Comparison of ENCODE assay signal across 1 cellular context in the genomic region with DNA sequence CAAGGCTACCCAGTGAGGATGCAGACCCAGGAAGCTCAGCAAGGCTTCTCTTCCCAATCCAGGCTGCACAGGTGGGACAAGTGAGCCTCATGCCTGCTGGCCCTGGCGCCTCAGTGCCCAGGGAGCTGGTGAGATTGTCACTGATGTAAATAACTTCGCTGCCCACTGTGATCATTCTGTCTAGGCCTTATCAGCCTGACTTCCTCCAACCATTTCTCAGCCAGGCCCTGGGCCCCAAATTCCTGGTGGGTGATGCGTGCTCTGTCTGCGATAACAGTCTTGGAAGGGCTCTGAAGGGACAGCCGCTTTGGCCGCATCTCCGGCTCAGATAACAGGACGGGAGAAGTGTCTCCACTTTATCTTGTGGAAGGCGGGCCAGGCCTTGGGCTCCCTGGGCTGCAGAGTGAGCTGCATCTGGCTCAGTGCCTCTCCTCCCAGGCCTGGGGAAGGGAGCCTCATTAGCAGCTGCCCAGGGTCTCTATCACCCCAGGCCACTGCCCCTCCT.
A peak's percentile ranks its signal among the peaks of the same experiment; 100 is the strongest.
TF ChIP-seq lines count a peak whose summit lies in the region.

No MANE protein-coding gene starts in this region.

TF ChIP-seq in K562, 482 proteins besides CTCF, POLR2A, EP300 and RAD21 (continued from another document and continues in another):
- TF ChIP-seq, protein P1, sequence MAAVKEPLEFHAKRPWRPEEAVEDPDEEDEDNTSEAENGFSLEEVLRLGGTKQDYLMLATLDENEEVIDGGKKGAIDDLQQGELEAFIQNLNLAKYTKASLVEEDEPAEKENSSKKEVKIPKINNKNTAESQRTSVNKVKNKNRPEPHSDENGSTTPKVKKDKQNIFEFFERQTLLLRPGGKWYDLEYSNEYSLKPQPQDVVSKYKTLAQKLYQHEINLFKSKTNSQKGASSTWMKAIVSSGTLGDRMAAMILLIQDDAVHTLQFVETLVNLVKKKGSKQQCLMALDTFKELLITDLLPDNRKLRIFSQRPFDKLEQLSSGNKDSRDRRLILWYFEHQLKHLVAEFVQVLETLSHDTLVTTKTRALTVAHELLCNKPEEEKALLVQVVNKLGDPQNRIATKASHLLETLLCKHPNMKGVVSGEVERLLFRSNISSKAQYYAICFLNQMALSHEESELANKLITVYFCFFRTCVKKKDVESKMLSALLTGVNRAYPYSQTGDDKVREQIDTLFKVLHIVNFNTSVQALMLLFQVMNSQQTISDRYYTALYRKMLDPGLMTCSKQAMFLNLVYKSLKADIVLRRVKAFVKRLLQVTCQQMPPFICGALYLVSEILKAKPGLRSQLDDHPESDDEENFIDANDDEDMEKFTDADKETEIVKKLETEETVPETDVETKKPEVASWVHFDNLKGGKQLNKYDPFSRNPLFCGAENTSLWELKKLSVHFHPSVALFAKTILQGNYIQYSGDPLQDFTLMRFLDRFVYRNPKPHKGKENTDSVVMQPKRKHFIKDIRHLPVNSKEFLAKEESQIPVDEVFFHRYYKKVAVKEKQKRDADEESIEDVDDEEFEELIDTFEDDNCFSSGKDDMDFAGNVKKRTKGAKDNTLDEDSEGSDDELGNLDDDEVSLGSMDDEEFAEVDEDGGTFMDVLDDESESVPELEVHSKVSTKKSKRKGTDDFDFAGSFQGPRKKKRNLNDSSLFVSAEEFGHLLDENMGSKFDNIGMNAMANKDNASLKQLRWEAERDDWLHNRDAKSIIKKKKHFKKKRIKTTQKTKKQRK (IDR thresholded peaks at IDR 0.05; ENCODE audit: borderline replicate concordance, low read depth, low read length): no peak
- TF ChIP-seq, protein P2, sequence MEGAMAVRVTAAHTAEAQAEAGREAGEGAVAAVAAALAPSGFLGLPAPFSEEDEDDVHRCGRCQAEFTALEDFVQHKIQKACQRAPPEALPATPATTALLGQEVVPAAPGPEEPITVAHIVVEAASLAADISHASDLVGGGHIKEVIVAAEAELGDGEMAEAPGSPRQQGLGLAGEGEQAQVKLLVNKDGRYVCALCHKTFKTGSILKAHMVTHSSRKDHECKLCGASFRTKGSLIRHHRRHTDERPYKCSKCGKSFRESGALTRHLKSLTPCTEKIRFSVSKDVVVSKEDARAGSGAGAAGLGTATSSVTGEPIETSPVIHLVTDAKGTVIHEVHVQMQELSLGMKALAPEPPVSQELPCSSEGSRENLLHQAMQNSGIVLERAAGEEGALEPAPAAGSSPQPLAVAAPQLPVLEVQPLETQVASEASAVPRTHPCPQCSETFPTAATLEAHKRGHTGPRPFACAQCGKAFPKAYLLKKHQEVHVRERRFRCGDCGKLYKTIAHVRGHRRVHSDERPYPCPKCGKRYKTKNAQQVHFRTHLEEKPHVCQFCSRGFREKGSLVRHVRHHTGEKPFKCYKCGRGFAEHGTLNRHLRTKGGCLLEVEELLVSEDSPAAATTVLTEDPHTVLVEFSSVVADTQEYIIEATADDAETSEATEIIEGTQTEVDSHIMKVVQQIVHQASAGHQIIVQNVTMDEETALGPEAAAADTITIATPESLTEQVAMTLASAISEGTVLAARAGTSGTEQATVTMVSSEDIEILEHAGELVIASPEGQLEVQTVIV (CRISPR knock-in tag; IDR thresholded peaks at IDR 0.05; ENCODE audit: borderline replicate concordance): no peak
- TF ChIP-seq SP2 (IDR thresholded peaks at IDR 0.05; ENCODE audit: extremely low read depth, low read depth, low read length, poor library complexity, severe bottlenecking): no peak
- TF ChIP-seq, protein P3, sequence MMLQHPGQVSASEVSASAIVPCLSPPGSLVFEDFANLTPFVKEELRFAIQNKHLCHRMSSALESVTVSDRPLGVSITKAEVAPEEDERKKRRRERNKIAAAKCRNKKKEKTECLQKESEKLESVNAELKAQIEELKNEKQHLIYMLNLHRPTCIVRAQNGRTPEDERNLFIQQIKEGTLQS (IDR thresholded peaks at IDR 0.05): peak; percentile 72; the same call in 1 of the 2 replicates
- TF ChIP-seq, protein P3 (CRISPR knock-in tag; conservative IDR thresholded peaks at IDR 0.05): no peak
- no peak for TF ChIP-seq ZNF134 (CRISPR knock-in tag; conservative IDR thresholded peaks at IDR 0.05)
- TF ChIP-seq, protein P4, sequence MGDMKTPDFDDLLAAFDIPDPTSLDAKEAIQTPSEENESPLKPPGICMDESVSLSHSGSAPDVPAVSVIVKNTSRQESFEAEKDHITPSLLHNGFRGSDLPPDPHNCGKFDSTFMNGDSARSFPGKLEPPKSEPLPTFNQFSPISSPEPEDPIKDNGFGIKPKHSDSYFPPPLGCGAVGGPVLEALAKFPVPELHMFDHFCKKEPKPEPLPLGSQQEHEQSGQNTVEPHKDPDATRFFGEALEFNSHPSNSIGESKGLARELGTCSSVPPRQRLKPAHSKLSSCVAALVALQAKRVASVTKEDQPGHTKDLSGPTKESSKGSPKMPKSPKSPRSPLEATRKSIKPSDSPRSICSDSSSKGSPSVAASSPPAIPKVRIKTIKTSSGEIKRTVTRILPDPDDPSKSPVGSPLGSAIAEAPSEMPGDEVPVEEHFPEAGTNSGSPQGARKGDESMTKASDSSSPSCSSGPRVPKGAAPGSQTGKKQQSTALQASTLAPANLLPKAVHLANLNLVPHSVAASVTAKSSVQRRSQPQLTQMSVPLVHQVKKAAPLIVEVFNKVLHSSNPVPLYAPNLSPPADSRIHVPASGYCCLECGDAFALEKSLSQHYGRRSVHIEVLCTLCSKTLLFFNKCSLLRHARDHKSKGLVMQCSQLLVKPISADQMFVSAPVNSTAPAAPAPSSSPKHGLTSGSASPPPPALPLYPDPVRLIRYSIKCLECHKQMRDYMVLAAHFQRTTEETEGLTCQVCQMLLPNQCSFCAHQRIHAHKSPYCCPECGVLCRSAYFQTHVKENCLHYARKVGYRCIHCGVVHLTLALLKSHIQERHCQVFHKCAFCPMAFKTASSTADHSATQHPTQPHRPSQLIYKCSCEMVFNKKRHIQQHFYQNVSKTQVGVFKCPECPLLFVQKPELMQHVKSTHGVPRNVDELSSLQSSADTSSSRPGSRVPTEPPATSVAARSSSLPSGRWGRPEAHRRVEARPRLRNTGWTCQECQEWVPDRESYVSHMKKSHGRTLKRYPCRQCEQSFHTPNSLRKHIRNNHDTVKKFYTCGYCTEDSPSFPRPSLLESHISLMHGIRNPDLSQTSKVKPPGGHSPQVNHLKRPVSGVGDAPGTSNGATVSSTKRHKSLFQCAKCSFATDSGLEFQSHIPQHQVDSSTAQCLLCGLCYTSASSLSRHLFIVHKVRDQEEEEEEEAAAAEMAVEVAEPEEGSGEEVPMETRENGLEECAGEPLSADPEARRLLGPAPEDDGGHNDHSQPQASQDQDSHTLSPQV (IDR thresholded peaks at IDR 0.05): no peak
- TF ChIP-seq SIN3A (IDR thresholded peaks at IDR 0.05; ENCODE audit: borderline replicate concordance in 2 of 2, control insufficient read depth in 1 of 2, low read depth in 2 of 2, low read length in 2 of 2): no peak
- TF ChIP-seq CBX8 (IDR thresholded peaks at IDR 0.05; ENCODE audit: borderline replicate concordance, extremely low read depth, low read depth, low read length, poor library complexity, severe bottlenecking): no peak
- TF ChIP-seq ASH1L (IDR thresholded peaks at IDR 0.05; ENCODE audit: borderline replicate concordance, low read depth, partially characterized antibody): no peak
- TF ChIP-seq ZNF717 (CRISPR knock-in tag; IDR thresholded peaks at IDR 0.05): no peak
- TF ChIP-seq SLC30A9 (CRISPR knock-in tag; IDR thresholded peaks at IDR 0.05): no peak
- peak; percentile 97 for TF ChIP-seq HDAC2 (IDR thresholded peaks at IDR 0.05)
- TF ChIP-seq DNMT1 (IDR thresholded peaks at IDR 0.05): no peak
- no peak for TF ChIP-seq ZNF175 (CRISPR knock-in tag; IDR thresholded peaks at IDR 0.05; ENCODE audit: low read depth)
- TF ChIP-seq ZFX (CRISPR knock-in tag; IDR thresholded peaks at IDR 0.05): peak; percentile 85
- no peak for TF ChIP-seq RBM39 (optimal IDR thresholded peaks at IDR 0.05; ENCODE audit: low read depth, low read length)
- TF ChIP-seq ESRRA (IDR thresholded peaks at IDR 0.05; ENCODE audit: borderline replicate concordance, low read depth): peak; percentile 51; the same call in 1 of the 2 replicates
- TF ChIP-seq MTA2 (IDR thresholded peaks at IDR 0.05; ENCODE audit: low read depth): peak; percentile 85
- TF ChIP-seq ZNF79 (CRISPR knock-in tag; IDR thresholded peaks at IDR 0.05; ENCODE audit: low read depth): no peak
- peak; percentile 94 for TF ChIP-seq ATF7 (IDR thresholded peaks at IDR 0.05)
- TF ChIP-seq ZNF778 (CRISPR knock-in tag; IDR thresholded peaks at IDR 0.05): no peak
- TF ChIP-seq, protein P5, sequence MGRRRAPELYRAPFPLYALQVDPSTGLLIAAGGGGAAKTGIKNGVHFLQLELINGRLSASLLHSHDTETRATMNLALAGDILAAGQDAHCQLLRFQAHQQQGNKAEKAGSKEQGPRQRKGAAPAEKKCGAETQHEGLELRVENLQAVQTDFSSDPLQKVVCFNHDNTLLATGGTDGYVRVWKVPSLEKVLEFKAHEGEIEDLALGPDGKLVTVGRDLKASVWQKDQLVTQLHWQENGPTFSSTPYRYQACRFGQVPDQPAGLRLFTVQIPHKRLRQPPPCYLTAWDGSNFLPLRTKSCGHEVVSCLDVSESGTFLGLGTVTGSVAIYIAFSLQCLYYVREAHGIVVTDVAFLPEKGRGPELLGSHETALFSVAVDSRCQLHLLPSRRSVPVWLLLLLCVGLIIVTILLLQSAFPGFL (CRISPR knock-in tag; IDR thresholded peaks at IDR 0.05): no peak
- TF ChIP-seq SOX6 (IDR thresholded peaks at IDR 0.05): peak; percentile 90
- TF ChIP-seq EHMT2 (IDR thresholded peaks at IDR 0.05): 0 out of 2 replicates have a peak, but pooled peaks have one; percentile 36
- TF ChIP-seq, protein P6, sequence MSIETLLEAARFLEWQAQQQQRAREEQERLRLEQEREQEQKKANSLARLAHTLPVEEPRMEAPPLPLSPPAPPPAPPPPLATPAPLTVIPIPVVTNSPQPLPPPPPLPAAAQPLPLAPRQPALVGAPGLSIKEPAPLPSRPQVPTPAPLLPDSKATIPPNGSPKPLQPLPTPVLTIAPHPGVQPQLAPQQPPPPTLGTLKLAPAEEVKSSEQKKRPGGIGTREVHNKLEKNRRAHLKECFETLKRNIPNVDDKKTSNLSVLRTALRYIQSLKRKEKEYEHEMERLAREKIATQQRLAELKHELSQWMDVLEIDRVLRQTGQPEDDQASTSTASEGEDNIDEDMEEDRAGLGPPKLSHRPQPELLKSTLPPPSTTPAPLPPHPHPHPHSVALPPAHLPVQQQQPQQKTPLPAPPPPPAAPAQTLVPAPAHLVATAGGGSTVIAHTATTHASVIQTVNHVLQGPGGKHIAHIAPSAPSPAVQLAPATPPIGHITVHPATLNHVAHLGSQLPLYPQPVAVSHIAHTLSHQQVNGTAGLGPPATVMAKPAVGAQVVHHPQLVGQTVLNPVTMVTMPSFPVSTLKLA (conservative IDR thresholded peaks at IDR 0.05): peak in 1 of 2 experiments; percentile 66; a peak in 2 of 4 replicates
- TF ChIP-seq, protein P7, sequence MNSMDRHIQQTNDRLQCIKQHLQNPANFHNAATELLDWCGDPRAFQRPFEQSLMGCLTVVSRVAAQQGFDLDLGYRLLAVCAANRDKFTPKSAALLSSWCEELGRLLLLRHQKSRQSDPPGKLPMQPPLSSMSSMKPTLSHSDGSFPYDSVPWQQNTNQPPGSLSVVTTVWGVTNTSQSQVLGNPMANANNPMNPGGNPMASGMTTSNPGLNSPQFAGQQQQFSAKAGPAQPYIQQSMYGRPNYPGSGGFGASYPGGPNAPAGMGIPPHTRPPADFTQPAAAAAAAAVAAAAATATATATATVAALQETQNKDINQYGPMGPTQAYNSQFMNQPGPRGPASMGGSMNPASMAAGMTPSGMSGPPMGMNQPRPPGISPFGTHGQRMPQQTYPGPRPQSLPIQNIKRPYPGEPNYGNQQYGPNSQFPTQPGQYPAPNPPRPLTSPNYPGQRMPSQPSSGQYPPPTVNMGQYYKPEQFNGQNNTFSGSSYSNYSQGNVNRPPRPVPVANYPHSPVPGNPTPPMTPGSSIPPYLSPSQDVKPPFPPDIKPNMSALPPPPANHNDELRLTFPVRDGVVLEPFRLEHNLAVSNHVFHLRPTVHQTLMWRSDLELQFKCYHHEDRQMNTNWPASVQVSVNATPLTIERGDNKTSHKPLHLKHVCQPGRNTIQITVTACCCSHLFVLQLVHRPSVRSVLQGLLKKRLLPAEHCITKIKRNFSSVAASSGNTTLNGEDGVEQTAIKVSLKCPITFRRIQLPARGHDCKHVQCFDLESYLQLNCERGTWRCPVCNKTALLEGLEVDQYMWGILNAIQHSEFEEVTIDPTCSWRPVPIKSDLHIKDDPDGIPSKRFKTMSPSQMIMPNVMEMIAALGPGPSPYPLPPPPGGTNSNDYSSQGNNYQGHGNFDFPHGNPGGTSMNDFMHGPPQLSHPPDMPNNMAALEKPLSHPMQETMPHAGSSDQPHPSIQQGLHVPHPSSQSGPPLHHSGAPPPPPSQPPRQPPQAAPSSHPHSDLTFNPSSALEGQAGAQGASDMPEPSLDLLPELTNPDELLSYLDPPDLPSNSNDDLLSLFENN (IDR thresholded peaks at IDR 0.05; ENCODE audit: low read depth in 2 of 2, low read length in 2 of 2): peak in 1 of 2 experiments; percentile 83; a peak in 2 of 4 replicates
- peak; percentile 85 for TF ChIP-seq MTA1 (IDR thresholded peaks at IDR 0.05; ENCODE audit: borderline replicate concordance)
- no peak for TF ChIP-seq NFIX (CRISPR knock-in tag; IDR thresholded peaks at IDR 0.05; ENCODE audit: low read depth)
- no peak for TF ChIP-seq CEBPG (CRISPR knock-in tag; IDR thresholded peaks at IDR 0.05)
- TF ChIP-seq CEBPG (tag; conservative IDR thresholded peaks at IDR 0.05 in 1 of 2, IDR thresholded peaks at IDR 0.05 in 1 of 2): no peak
- no peak for TF ChIP-seq RBM17 (IDR thresholded peaks at IDR 0.05; ENCODE audit: borderline replicate concordance, low read depth, low read length)
- TF ChIP-seq TEAD1 (CRISPR knock-in tag; IDR thresholded peaks at IDR 0.05): peak; percentile 97 to 99
- TF ChIP-seq U2AF1 (optimal IDR thresholded peaks at IDR 0.05; ENCODE audit: low read depth, low read length): no peak
- no peak for TF ChIP-seq POLR3G (IDR thresholded peaks at IDR 0.05; ENCODE audit: extremely low read depth, insufficient read length, insufficient replicate concordance)
- TF ChIP-seq ZSCAN32 (CRISPR knock-in tag; IDR thresholded peaks at IDR 0.05): no peak; the same call in 1 of the 2 replicates
- TF ChIP-seq MYNN (IDR thresholded peaks at IDR 0.05): peak; percentile 89
- TF ChIP-seq MYNN (CRISPR knock-in tag; IDR thresholded peaks at IDR 0.05): no peak
- TF ChIP-seq, protein P8, sequence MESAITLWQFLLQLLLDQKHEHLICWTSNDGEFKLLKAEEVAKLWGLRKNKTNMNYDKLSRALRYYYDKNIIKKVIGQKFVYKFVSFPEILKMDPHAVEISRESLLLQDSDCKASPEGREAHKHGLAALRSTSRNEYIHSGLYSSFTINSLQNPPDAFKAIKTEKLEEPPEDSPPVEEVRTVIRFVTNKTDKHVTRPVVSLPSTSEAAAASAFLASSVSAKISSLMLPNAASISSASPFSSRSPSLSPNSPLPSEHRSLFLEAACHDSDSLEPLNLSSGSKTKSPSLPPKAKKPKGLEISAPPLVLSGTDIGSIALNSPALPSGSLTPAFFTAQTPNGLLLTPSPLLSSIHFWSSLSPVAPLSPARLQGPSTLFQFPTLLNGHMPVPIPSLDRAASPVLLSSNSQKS (CRISPR knock-in tag; IDR thresholded peaks at IDR 0.05): no peak
- TF ChIP-seq NR3C1 (CRISPR knock-in tag; IDR thresholded peaks at IDR 0.05): no peak
- TF ChIP-seq NRF1 (conservative IDR thresholded peaks at IDR 0.05 in 1 of 2, IDR thresholded peaks at IDR 0.05 in 1 of 2): peak; percentile 46 to 48; a peak in 2 of 4 replicates
- TF ChIP-seq MECOM (CRISPR knock-in tag; IDR thresholded peaks at IDR 0.05): peak; percentile 98
- TF ChIP-seq STAT5A (IDR thresholded peaks at IDR 0.05; ENCODE audit: borderline replicate concordance, low read length): peak; percentile 79
